ENCODE assay signal across 37 cellular contexts in the genomic region with DNA sequence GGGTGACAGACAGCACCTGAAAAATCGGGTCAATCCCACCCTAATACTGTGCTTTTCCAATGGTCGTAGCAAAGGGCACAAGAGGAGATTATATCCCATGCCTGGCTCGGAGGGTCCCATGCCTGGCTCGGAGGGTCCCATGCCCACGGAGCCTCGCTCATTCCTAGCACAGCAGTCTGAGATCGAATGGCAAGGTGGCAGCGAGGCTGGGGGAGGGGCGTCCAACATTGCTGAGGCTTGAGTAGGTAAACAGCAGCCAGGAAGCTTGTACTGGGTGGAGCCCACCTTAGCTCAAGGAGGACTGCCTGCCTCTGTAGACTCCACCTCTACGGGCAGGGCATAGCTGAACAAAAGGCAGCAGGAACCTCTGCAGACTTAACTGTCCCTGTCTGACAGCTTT.
"Had no signal": no experiment of that assay in that cellular context is flagged by ENCODE, and none has a peak within 500 bp of the region (broad histone marks: within the 10 kb centered on the region; RNA-seq: fewer than 3 reads in every experiment).

No MANE protein-coding gene starts in this region.

- H3K4me1 Mint-ChIP-seq: activated CD4-positive, alpha-beta memory T cell treated with anti-CD3 and anti-CD28 coated beads, Interleukin-2, amount 10 ng/mL, durations not matched to agents 7 days and 5 days; activated CD4-positive, alpha-beta T cell treated with anti-CD3 and anti-CD28 coated beads for 36 hours; activated CD4-positive, alpha-beta T cell treated with anti-CD3 and anti-CD28 coated beads, Interleukin-2, amount 10 ng/mL, durations not matched to agents 7 days and 5 days; activated CD8-positive, alpha-beta memory T cell treated with anti-CD3 and anti-CD28 coated beads, Interleukin-2, amount 10 ng/mL, durations not matched to agents 7 days and 5 days; activated naive CD4-positive, alpha-beta T cell treated with anti-CD3 and anti-CD28 coated beads, Interleukin-2, amount 10 ng/mL, durations not matched to agents 7 days and 5 days; activated naive CD4-positive, alpha-beta T cell treated with anti-CD3 and anti-CD28 coated beads, Interleukin-2, amount 50 U/mL, for 24 hours; activated naive CD8-positive, alpha-beta T cell treated with anti-CD3 and anti-CD28 coated beads, Interleukin-2, amount 10 ng/mL, durations not matched to agents 7 days and 5 days; activated naive CD8-positive, alpha-beta T cell treated with anti-CD3 and anti-CD28 coated beads, Interleukin-2, amount 50 U/mL, for 24 hours; brain; central memory CD8-positive, alpha-beta T cell had no signal

- H3K27me3 ChIP-seq: ascending aorta, cardiac muscle cell had no signal

- H3K27ac Mint-ChIP-seq: activated CD4-positive, alpha-beta memory T cell treated with anti-CD3 and anti-CD28 coated beads, Interleukin-2, amount 10 ng/mL, durations not matched to agents 7 days and 5 days; activated CD4-positive, alpha-beta T cell treated with anti-CD3 and anti-CD28 coated beads for 36 hours; activated CD4-positive, alpha-beta T cell treated with anti-CD3 and anti-CD28 coated beads, Interleukin-2, amount 10 ng/mL, durations not matched to agents 7 days and 5 days; activated CD8-positive, alpha-beta memory T cell treated with anti-CD3 and anti-CD28 coated beads, Interleukin-2, amount 10 ng/mL, durations not matched to agents 7 days and 5 days; activated CD8-positive, alpha-beta T cell treated with anti-CD3 and anti-CD28 coated beads, Interleukin-2, amount 10 ng/mL, durations not matched to agents 7 days and 5 days; activated naive CD4-positive, alpha-beta T cell treated with anti-CD3 and anti-CD28 coated beads, Interleukin-2, amount 10 ng/mL, durations not matched to agents 7 days and 5 days; activated naive CD4-positive, alpha-beta T cell treated with anti-CD3 and anti-CD28 coated beads, Interleukin-2, amount 50 U/mL, for 24 hours; activated naive CD8-positive, alpha-beta T cell; activated naive CD8-positive, alpha-beta T cell treated with anti-CD3 and anti-CD28 coated beads, Interleukin-2, amount 10 ng/mL, durations not matched to agents 7 days and 5 days; activated naive CD8-positive, alpha-beta T cell treated with anti-CD3 and anti-CD28 coated beads, Interleukin-2, amount 50 U/mL, for 24 hours; activated T-cell treated with anti-CD3 and anti-CD28 coated beads, Interleukin-2, amount 50 U/mL, for 24 hours; activated T-helper 2 cell treated with anti-CD3 and anti-CD28 coated beads, Interferon-gamma antibody, Interleukin-2, Interleukin-4, amounts not matched to agents 10 μg/mL and 5 μg/mL and 100 μg/mL, durations not matched to agents 14 hours and 24 hours and 36 hours; brain; T-helper 1 cell treated with Interleukin-12 subunit alpha and Interleukin-12 subunit beta and Interleukin-4 antibody, amounts not matched to agents 30 μg/mL and 1 μg/mL, for 36 hours; T-helper 2 cell treated with Interferon-gamma antibody and Interleukin-4, amounts not matched to agents 5 μg/mL and 100 μg/mL, for 36 hours had no signal

- H3K4me1 ChIP-seq: ascending aorta had no signal

- H3K36me3 ChIP-seq: ascending aorta, cardiac muscle cell had no signal

- H3K27ac ChIP-seq: ascending aorta, cardiac muscle cell, VCaP had no signal

- H3K4me3 ChIP-seq: ascending aorta, cardiac muscle cell had no signal

- H3K27me3 Mint-ChIP-seq: activated CD4-positive, alpha-beta memory T cell treated with anti-CD3 and anti-CD28 coated beads, Interleukin-2, amount 10 ng/mL, durations not matched to agents 7 days and 5 days; activated CD4-positive, alpha-beta T cell treated with anti-CD3 and anti-CD28 coated beads for 36 hours; activated CD4-positive, alpha-beta T cell treated with anti-CD3 and anti-CD28 coated beads, Interleukin-2, amount 10 ng/mL, durations not matched to agents 7 days and 5 days; activated CD8-positive, alpha-beta memory T cell treated with anti-CD3 and anti-CD28 coated beads, Interleukin-2, amount 10 ng/mL, durations not matched to agents 7 days and 5 days; activated naive CD4-positive, alpha-beta T cell treated with anti-CD3 and anti-CD28 coated beads, Interleukin-2, amount 10 ng/mL, durations not matched to agents 7 days and 5 days; activated naive CD4-positive, alpha-beta T cell treated with anti-CD3 and anti-CD28 coated beads, Interleukin-2, amount 50 U/mL, for 24 hours; activated naive CD8-positive, alpha-beta T cell; activated naive CD8-positive, alpha-beta T cell treated with anti-CD3 and anti-CD28 coated beads, Interleukin-2, amount 10 ng/mL, durations not matched to agents 7 days and 5 days; activated naive CD8-positive, alpha-beta T cell treated with anti-CD3 and anti-CD28 coated beads, Interleukin-2, amount 50 U/mL, for 24 hours; activated T-cell treated with anti-CD3 and anti-CD28 coated beads, Interleukin-2, amount 50 U/mL, for 24 hours; brain; central memory CD8-positive, alpha-beta T cell had no signal

- H3K9me3 ChIP-seq: ascending aorta had no signal

- H3K36me3 Mint-ChIP-seq: activated CD8-positive, alpha-beta memory T cell treated with anti-CD3 and anti-CD28 coated beads, Interleukin-2, amount 10 ng/mL, durations not matched to agents 7 days and 5 days; activated naive CD4-positive, alpha-beta T cell treated with anti-CD3 and anti-CD28 coated beads, Interleukin-2, amount 10 ng/mL, durations not matched to agents 7 days and 5 days; activated naive CD4-positive, alpha-beta T cell treated with anti-CD3 and anti-CD28 coated beads, Interleukin-2, amount 50 U/mL, for 24 hours; activated naive CD8-positive, alpha-beta T cell; activated naive CD8-positive, alpha-beta T cell treated with anti-CD3 and anti-CD28 coated beads, Interleukin-2, amount 10 ng/mL, durations not matched to agents 7 days and 5 days; brain had no signal

- H3K4me3 Mint-ChIP-seq: activated CD4-positive, alpha-beta memory T cell treated with anti-CD3 and anti-CD28 coated beads, Interleukin-2, amount 10 ng/mL, durations not matched to agents 7 days and 5 days; activated CD4-positive, alpha-beta T cell treated with anti-CD3 and anti-CD28 coated beads for 36 hours; activated CD4-positive, alpha-beta T cell treated with anti-CD3 and anti-CD28 coated beads, Interleukin-2, amount 10 ng/mL, durations not matched to agents 7 days and 5 days; activated CD8-positive, alpha-beta memory T cell treated with anti-CD3 and anti-CD28 coated beads, Interleukin-2, amount 10 ng/mL, durations not matched to agents 7 days and 5 days; activated CD8-positive, alpha-beta T cell treated with anti-CD3 and anti-CD28 coated beads, Interleukin-2, amount 10 ng/mL, durations not matched to agents 7 days and 5 days; activated naive CD4-positive, alpha-beta T cell treated with anti-CD3 and anti-CD28 coated beads, Interleukin-2, amount 10 ng/mL, durations not matched to agents 7 days and 5 days; activated naive CD4-positive, alpha-beta T cell treated with anti-CD3 and anti-CD28 coated beads, Interleukin-2, amount 50 U/mL, for 24 hours; activated naive CD8-positive, alpha-beta T cell; activated naive CD8-positive, alpha-beta T cell treated with anti-CD3 and anti-CD28 coated beads, Interleukin-2, amount 10 ng/mL, durations not matched to agents 7 days and 5 days; activated naive CD8-positive, alpha-beta T cell treated with anti-CD3 and anti-CD28 coated beads, Interleukin-2, amount 50 U/mL, for 24 hours; activated T-cell treated with anti-CD3 and anti-CD28 coated beads, Interleukin-2, amount 50 U/mL, for 24 hours; brain; central memory CD8-positive, alpha-beta T cell; T-helper 1 cell treated with Interleukin-12 subunit alpha and Interleukin-12 subunit beta and Interleukin-4 antibody, amounts not matched to agents 30 μg/mL and 1 μg/mL, for 36 hours; T-helper 2 cell treated with Interferon-gamma antibody and Interleukin-4, amounts not matched to agents 5 μg/mL and 100 μg/mL, for 36 hours had no signal

- ATAC-seq: activated CD4-positive, alpha-beta T cell treated with anti-CD3 and anti-CD28 coated beads for 36 hours; activated CD4-positive, CD25-positive, alpha-beta regulatory T cell treated with anti-CD3 and anti-CD28 coated beads, Interleukin-2, amount 50 U/mL, for 24 hours; activated CD8-positive, alpha-beta memory T cell treated with anti-CD3 and anti-CD28 coated beads, Interleukin-2, amount 10 ng/mL, durations not matched to agents 7 days and 5 days; activated CD8-positive, alpha-beta T cell treated with anti-CD3 and anti-CD28 coated beads, Interleukin-2, amount 10 ng/mL, durations not matched to agents 7 days and 5 days; activated naive CD8-positive, alpha-beta T cell treated with anti-CD3 and anti-CD28 coated beads, Interleukin-2, amount 50 U/mL, for 24 hours had no signal

- DNase-seq: activated CD4-positive, alpha-beta memory T cell treated with anti-CD3 and anti-CD28 coated beads, Interleukin-2, amount 10 ng/mL, durations not matched to agents 7 days and 5 days; activated CD4-positive, alpha-beta T cell treated with anti-CD3 and anti-CD28 coated beads for 1 hour; activated CD4-positive, alpha-beta T cell treated with anti-CD3 and anti-CD28 coated beads for 36 hours; activated CD4-positive, alpha-beta T cell treated with anti-CD3 and anti-CD28 coated beads for 48 hours; activated CD4-positive, alpha-beta T cell treated with anti-CD3 and anti-CD28 coated beads, Interleukin-2, amount 10 ng/mL, durations not matched to agents 7 days and 5 days; activated CD4-positive, alpha-beta T cell treated with anti-CD3 and anti-CD28 coated beads, Interleukin-2, amount 50 U/mL, for 48 hours; activated CD4-positive, CD25-positive, alpha-beta regulatory T cell; activated CD8-positive, alpha-beta memory T cell treated with anti-CD3 and anti-CD28 coated beads for 24 hours; activated CD8-positive, alpha-beta memory T cell treated with anti-CD3 and anti-CD28 coated beads, Interleukin-2, amount 10 ng/mL, durations not matched to agents 7 days and 5 days; activated CD8-positive, alpha-beta memory T cell treated with anti-CD3 and anti-CD28 coated beads, Interleukin-2, amount 50 U/mL, for 48 hours; activated CD8-positive, alpha-beta T cell treated with anti-CD3 and anti-CD28 coated beads, Interleukin-2, amount 10 ng/mL, durations not matched to agents 7 days and 5 days; activated effector memory CD4-positive, alpha-beta T cell treated with Interleukin-2 at 50 U/mL for 16 hours; activated gamma-delta T cell; activated naive CD4-positive, alpha-beta T cell treated with anti-CD3 and anti-CD28 coated beads, Interleukin-2, amount 10 ng/mL, durations not matched to agents 7 days and 5 days; activated naive CD4-positive, alpha-beta T cell treated with Interleukin-2 at 50 U/mL for 16 hours; activated naive CD8-positive, alpha-beta T cell treated with anti-CD3 and anti-CD28 coated beads, Interleukin-2, amount 10 ng/mL, durations not matched to agents 7 days and 5 days; activated naive CD8-positive, alpha-beta T cell treated with anti-CD3 and anti-CD28 coated beads, Interleukin-2, amount 50 U/mL, for 24 hours; activated T-cell treated with anti-CD3 and anti-CD28 coated beads, Interleukin-2, amount 50 U/mL, for 24 hours; activated T-cell treated with anti-CD3 and anti-CD28 coated beads, Interleukin-2, amount 50 U/mL, for 48 hours; amygdala; anterior cingulate cortex; caudate nucleus; cerebellar nuclear complex; T-helper 1 cell; T-helper 2 cell; T-helper 9 cell had no signal
